ENCODE assay signal across 14 cellular contexts in the genomic region with DNA sequence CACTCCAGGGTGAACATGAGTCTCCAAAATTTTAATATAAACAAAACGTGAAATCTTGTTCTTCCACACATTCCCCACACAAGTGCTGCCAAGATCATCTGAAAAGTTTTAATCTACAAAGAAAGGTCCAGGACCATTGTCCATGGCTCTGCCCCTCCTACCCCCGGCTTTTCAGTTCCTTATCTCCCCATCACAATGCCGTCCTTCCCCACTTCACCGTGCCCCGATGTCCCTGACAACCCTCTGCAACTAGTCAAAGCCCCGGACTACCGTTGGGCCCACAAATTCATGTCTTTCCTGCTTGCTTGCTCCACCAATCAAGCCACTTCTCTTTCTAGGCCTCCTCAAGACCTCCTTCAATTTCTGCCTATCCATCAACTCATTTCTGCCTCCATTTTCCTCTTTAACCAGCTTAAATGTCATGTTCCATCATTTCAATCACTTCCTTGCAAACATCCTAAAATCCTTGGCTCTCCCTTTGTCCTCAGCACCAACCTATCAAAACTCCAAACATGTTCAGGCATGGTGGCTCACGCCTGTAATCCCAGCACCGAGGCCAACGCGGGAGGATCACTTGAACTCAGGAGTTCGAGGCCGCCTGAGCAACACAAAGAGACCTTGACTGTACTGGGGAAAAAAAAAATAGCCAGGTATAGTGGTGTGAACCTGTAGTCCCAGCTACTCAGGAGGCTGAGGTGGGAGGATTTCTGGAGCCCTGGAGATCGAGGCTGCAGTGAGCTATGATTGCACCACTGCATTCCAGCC. TPM values are rescaled to one million over a fixed set of nuclear protein-coding genes. Genes with fewer than 3 reads are reported as not detected.
DNase-seq lines count a peak whose midpoint lies in the region; ATAC-seq, FAIRE-seq and TF ChIP-seq lines count a peak whose summit lies in the region.
"Had no signal": no experiment of that assay in that cellular context is flagged by ENCODE, and none has a peak within 500 bp of the region (broad histone marks: within the 10 kb centered on the region; RNA-seq: fewer than 3 reads in every experiment).

No MANE protein-coding gene starts in this region.

- H3K27me3 Mint-ChIP-seq in CD4-positive, alpha-beta T cell: no peaks in the 10 kb centered on the region

- no peaks in the 10 kb centered on the region for H4K20me1 ChIP-seq in HepG2 (ENCODE audit: insufficient read depth, low read length)

- ATAC-seq in HepG2 (no peak), right lobe of liver (no peak)
- ATAC-seq in CD4-positive, alpha-beta T cell (ENCODE audit: poor library complexity): no peak
- ATAC-seq: A549 had no signal

- H3K27me3 ChIP-seq in HepG2 (ENCODE audit: control insufficient read depth in 1 of 2, insufficient read depth in 2 of 2, low read length in 2 of 2) (no peaks in the 10 kb centered on the region), right lobe of liver (no peaks in the 10 kb centered on the region), bronchial epithelial cell (ENCODE audit: control insufficient read depth, insufficient read depth, low read length) (no peaks in the 10 kb centered on the region)
- H3K27me3 ChIP-seq in CD4-positive, alpha-beta T cell (ENCODE audit: control insufficient read depth, insufficient read depth, low read length): no peaks in the 10 kb centered on the region
- H3K27me3 ChIP-seq: BE2C had no signal

- BruUV-seq in HepG2 (replicated peaks; lab: Mats Ljungman, UMichigan): no TSS peak

- H3K4me1 ChIP-seq in HepG2 (ENCODE audit: insufficient read depth, low read length) (peaks cover 20% of the 10 kb centered on the region), right lobe of liver (no peaks in the 10 kb centered on the region)
- H3K4me1 ChIP-seq: BE2C had no signal

- H3K9ac ChIP-seq in HepG2 (ENCODE audit: insufficient read depth, low read depth, low read length): no peak overlapping the region

- no peak overlapping the region for H3K4me3 Mint-ChIP-seq in CD4-positive, alpha-beta T cell

- peaks cover 12% of the 10 kb centered on the region for H3K36me3 Mint-ChIP-seq in CD4-positive, alpha-beta T cell (ENCODE audit: low read depth)

- in situ Hi-C loops in HepG2 (cut with HindIII; ENCODE audit: extremely low pct_ligation_motif_present, low pct_unique_long_range_greater_than_20kb): loop anchor here (5.0 kb wide), 1 partner anchor 100 kb away; no protein-coding TSS in a partner anchor

- no peak for TF ChIP-seq POLR2A in HepG2 (IDR thresholded peaks at IDR 0.05; ENCODE audit: insufficient read depth in 1 of 2, low read depth in 2 of 2, low read length in 2 of 2)
- no peak for TF ChIP-seq POLR2A in right lobe of liver (IDR thresholded peaks at IDR 0.05)

- DNase-seq in HepG2 (ENCODE audit: low spot score): no peak
- no peak for DNase-seq in right lobe of liver
- DNase-seq in bronchial epithelial cell (ENCODE audit: low read depth): peak; percentile 19
- DNase-seq in mesenteric fat pad (ENCODE audit: low spot score): peak; percentile 37
- no peak for DNase-seq in NCI-H1092 treated with DMSO at 0.1 percent for 48 hours (lab: John Stamatoyannopoulos, UW)
- DNase-seq in D721Med (ENCODE audit: insufficient read length, low spot score): no peak
- no peak for DNase-seq in CD4-positive, alpha-beta T cell
- DNase-seq: BE2C, DMS 273 treated with DMSO at 0.1 percent for 48 hours had no signal

- CTCF ChIA-PET in HepG2 (lab: Yijun Ruan, JAX; ENCODE audit: low intra/inter-chr PET ratio, low total read pairs): no interaction called here
- CTCF ChIA-PET in CD4-positive, alpha-beta T cell (lab: Charles Lee): no interaction called here

- peaks cover 5% of the 10 kb centered on the region; the same call in 1 of the 2 replicates for H3K9me3 ChIP-seq in HepG2 (ENCODE audit: low read length)
- no peaks in the 10 kb centered on the region for H3K9me3 ChIP-seq in right lobe of liver
- H3K9me3 ChIP-seq in CD4-positive, alpha-beta T cell (ENCODE audit: control insufficient read depth, low read length): no peaks in the 10 kb centered on the region
- H3K9me3 ChIP-seq: A549, BE2C had no signal

- 41% methylated on average over 14 of the region's 14 CpGs for WGBS in HepG2 (ENCODE audit: low lambda C conversion rate)
- WGBS in right lobe of liver (ENCODE audit: insufficient coverage, low coverage, low lambda C conversion rate, missing lambda C conversion rate): 79% methylated on average over 11 of the region's 14 CpGs

- H3K36me3 ChIP-seq in HepG2 (replicated peaks in 1 of 2; ENCODE audit: control insufficient read depth in 1 of 2, insufficient read depth in 2 of 2, low read length in 2 of 2): no peaks in the 10 kb centered on the region
- H3K36me3 ChIP-seq in right lobe of liver: no peaks in the 10 kb centered on the region
- H3K36me3 ChIP-seq in bronchial epithelial cell (ENCODE audit: control insufficient read depth, insufficient read depth, low read length): no peaks in the 10 kb centered on the region
- H3K36me3 ChIP-seq: BE2C, HAP-1 had no signal

- no peak overlapping the region for H3K4me2 ChIP-seq in HepG2 (ENCODE audit: low read depth, low read length)
- H3K4me2 ChIP-seq: A549 had no signal

- intact Hi-C loops in HepG2 (cut with micrococcal nuclease; ENCODE audit: unreplicated experiment) (no loop called here), right lobe of liver (cut with DNase I) (no loop called here)
- intact Hi-C loops in CD4-positive, alpha-beta T cell (cut with DNase I, micrococcal nuclease): no loop called here

- H3K27ac ChIP-seq in HepG2 (ENCODE audit: extremely low read length, insufficient read depth, low read length) (no peak overlapping the region), right lobe of liver (no peak overlapping the region)
- no peak overlapping the region for H3K27ac ChIP-seq in CD4-positive, alpha-beta T cell (ENCODE audit: low read depth, low read length)
- H3K27ac ChIP-seq: A549 had no signal

- H3K4me3 ChIP-seq in HepG2 (replicated peaks in 1 of 3; ENCODE audit: insufficient read depth in 1 of 3, low read depth in 2 of 3, low read length in 3 of 3) (no peak overlapping the region), right lobe of liver (no peak overlapping the region), bronchial epithelial cell (ENCODE audit: low read depth, low read length) (no peak overlapping the region)
- H3K4me3 ChIP-seq: A549, HAP-1 had no signal

- TF ChIP-seq CTCF in HepG2 (CRISPR knock-in tag; IDR thresholded peaks at IDR 0.05) (no peak), right lobe of liver (IDR thresholded peaks at IDR 0.05) (no peak), bronchial epithelial cell (IDR thresholded peaks at IDR 0.05; ENCODE audit: insufficient read depth, low read length, severe bottlenecking) (no peak), D721Med (IDR thresholded peaks at IDR 0.05; ENCODE audit: insufficient read depth, missing control alignments) (no peak)
- TF ChIP-seq CTCF in CD4-positive, alpha-beta T cell (IDR thresholded peaks at IDR 0.05): no peak

- peaks cover 12% of the 10 kb centered on the region for H3K4me1 Mint-ChIP-seq in CD4-positive, alpha-beta T cell (ENCODE audit: low read depth)

- FAIRE-seq in HepG2 (lab: Jason Lieb, UNC) (no peak), bronchial epithelial cell (lab: Jason Lieb, UNC) (no peak), D721Med (lab: Jason Lieb, UNC) (no peak)
- FAIRE-seq: A549, H1 had no signal

- peaks cover 2% of the 10 kb centered on the region for H3K9me3 Mint-ChIP-seq in CD4-positive, alpha-beta T cell

- POLR2A ChIA-PET in HepG2 (lab: Yijun Ruan, JAX): no interaction called here
- POLR2A ChIA-PET in CD4-positive, alpha-beta T cell (lab: Charles Lee): interaction anchor here (0.6 kb wide), 1 partner anchor 34 kb away, joined by 3 read pairs; no protein-coding TSS in a partner anchor

- H3K27ac Mint-ChIP-seq in CD4-positive, alpha-beta T cell: no peak overlapping the region

- no peak overlapping the region for H2AFZ ChIP-seq in HepG2 (ENCODE audit: low read length)

- H3K79me2 ChIP-seq in HepG2 (ENCODE audit: insufficient read depth, low read length): no peaks in the 10 kb centered on the region

- TF ChIP-seq EP300 in HepG2 (IDR thresholded peaks at IDR 0.05; ENCODE audit: low read depth in 2 of 2, low read length in 2 of 2): no peak
- TF ChIP-seq EP300 in HepG2 (CRISPR knock-in tag; IDR thresholded peaks at IDR 0.05; ENCODE audit: borderline replicate concordance): no peak

- no peak for TF ChIP-seq RAD21 in HepG2 (CRISPR knock-in tag; IDR thresholded peaks at IDR 0.05)

RNA-seq across cellular contexts. Expression of gene BMP8B, which starts 14.0 kb away (rescaled TPM):
- total RNA-seq in HepG2 (2016; rRNA removed; fragmentation: Illumina TruSeq; extraction: Trizol) (0.14 and 0.29 TPM in 2 replicates), right lobe of liver (1 to 10 TPM in 2 of 6 experiments, under 1 TPM in 4; 0.04 to 2.2 (median 0.79) TPM), bronchial epithelial cell (0.90 and 1.3 TPM in 2 replicates), mesenteric fat pad (0.74 TPM)
- not detected in 2 replicates for total RNA-seq in HepG2 (2016; cell fraction: cytosol; rRNA removed; fragmentation: Illumina TruSeq; extraction: Trizol; ENCODE audit: low read depth)
- total RNA-seq in HepG2 (2016; cell fraction: insoluble cytoplasmic fraction; rRNA removed; fragmentation: Illumina TruSeq; extraction: Trizol): 0.22 and 0.36 TPM in 2 replicates
- total RNA-seq in HepG2 (2016; cell fraction: membrane; rRNA removed; fragmentation: Illumina TruSeq; extraction: Trizol): 0.09 and 0.17 TPM in 2 replicates
- total RNA-seq in HepG2 (2016; cell fraction: nucleus; rRNA removed; fragmentation: Illumina TruSeq; extraction: Trizol): 0.22 and 0.34 TPM in 2 replicates
- polyA plus RNA-seq in HepG2 (2011; rRNA removed): 0.41 and 0.48 TPM in 2 replicates
- 0.24 and 0.41 TPM in 2 replicates for polyA plus RNA-seq in HepG2 (2011; cell fraction: cytosol; rRNA removed)
- 0.24 and 0.33 TPM in 2 replicates for polyA plus RNA-seq in HepG2 (2011; cell fraction: nucleus; rRNA removed)
- 0.68 and 0.78 TPM in 2 replicates for polyA plus RNA-seq in HepG2 (2012)
- polyA plus RNA-seq in HepG2 (2016; cell fraction: cytosol; fragmentation: Illumina TruSeq; extraction: Trizol; ENCODE audit: low read depth): 0.03 TPM in 2 replicates
- polyA plus RNA-seq in HepG2 (2016; cell fraction: insoluble cytoplasmic fraction; fragmentation: Illumina TruSeq; extraction: Trizol; ENCODE audit: low read depth): 0.24 and 0.44 TPM in 2 replicates
- 0.06 and 0.09 TPM in 2 replicates for polyA plus RNA-seq in HepG2 (2016; cell fraction: membrane; fragmentation: Illumina TruSeq; extraction: Trizol; ENCODE audit: low read depth)
- polyA plus RNA-seq in HepG2 (2016; cell fraction: nucleus; fragmentation: Illumina TruSeq; extraction: Trizol; ENCODE audit: insufficient read depth, low read depth): 0.37 and 0.51 TPM in 2 replicates
- polyA minus RNA-seq in HepG2 (2011; rRNA and poly(A)+ RNA removed; ENCODE audit: low replicate concordance): 0.62 and 4.1 TPM in 2 replicates
- 0.40 and 0.44 TPM in 2 replicates for polyA minus RNA-seq in HepG2 (2011; cell fraction: cytosol; rRNA and poly(A)+ RNA removed)
- 0.12 and 0.26 TPM in 2 replicates for polyA minus RNA-seq in HepG2 (2011; cell fraction: nucleus; rRNA and poly(A)+ RNA removed)
- total RNA-seq in CD4-positive, alpha-beta T cell: under 1 TPM in 1 of 2 experiments, not detected in 1; 0.06 TPM
- total RNA-seq: HT1080 had no signal
- polyA plus RNA-seq: AG04450 had no signal

RNA-seq across cellular contexts. Expression of gene OXCT2, which starts 31.5 kb away (rescaled TPM):
- total RNA-seq in HepG2 (2016; rRNA removed; fragmentation: Illumina TruSeq; extraction: Trizol) (0.33 TPM in 1 of 2 replicates, not detected in the other), right lobe of liver (1 to 10 TPM in 2 of 6 experiments, under 1 TPM in 3, not detected in 1; 0.12 to 2.4 (median 0.35) TPM), bronchial epithelial cell (1.0 and 1.1 TPM in 2 replicates), mesenteric fat pad (0.87 TPM)
- not detected in 2 replicates for total RNA-seq in HepG2 (2016; cell fraction: cytosol; rRNA removed; fragmentation: Illumina TruSeq; extraction: Trizol; ENCODE audit: low read depth)
- total RNA-seq in HepG2 (2016; cell fraction: insoluble cytoplasmic fraction; rRNA removed; fragmentation: Illumina TruSeq; extraction: Trizol): 0.43 TPM in 1 of 2 replicates, not detected in the other
- 0.12 and 0.17 TPM in 2 replicates for total RNA-seq in HepG2 (2016; cell fraction: membrane; rRNA removed; fragmentation: Illumina TruSeq; extraction: Trizol)
- 0.22 and 0.34 TPM in 2 replicates for total RNA-seq in HepG2 (2016; cell fraction: nucleus; rRNA removed; fragmentation: Illumina TruSeq; extraction: Trizol)
- 0.21 and 0.26 TPM in 2 replicates for polyA plus RNA-seq in HepG2 (2011; rRNA removed)
- polyA plus RNA-seq in HepG2 (2011; cell fraction: cytosol; rRNA removed): 0.18 and 0.31 TPM in 2 replicates
- 1.2 and 1.7 TPM in 2 replicates for polyA plus RNA-seq in HepG2 (2011; cell fraction: nucleus; rRNA removed)
- polyA plus RNA-seq in HepG2 (2012): 0.25 TPM in 2 replicates
- not detected in 2 replicates for polyA plus RNA-seq in HepG2 (2016; cell fraction: cytosol; fragmentation: Illumina TruSeq; extraction: Trizol; ENCODE audit: low read depth)
- polyA plus RNA-seq in HepG2 (2016; cell fraction: insoluble cytoplasmic fraction; fragmentation: Illumina TruSeq; extraction: Trizol; ENCODE audit: low read depth): 0.29 TPM in 1 of 2 replicates, not detected in the other
- polyA plus RNA-seq in HepG2 (2016; cell fraction: membrane; fragmentation: Illumina TruSeq; extraction: Trizol; ENCODE audit: low read depth): not detected in 2 replicates
- 0.93 and 1.2 TPM in 2 replicates for polyA plus RNA-seq in HepG2 (2016; cell fraction: nucleus; fragmentation: Illumina TruSeq; extraction: Trizol; ENCODE audit: insufficient read depth, low read depth)
- polyA minus RNA-seq in HepG2 (2011; rRNA and poly(A)+ RNA removed; ENCODE audit: low replicate concordance): 0.22 and 1.3 TPM in 2 replicates
- 0.30 TPM in 1 of 2 replicates, not detected in the other for polyA minus RNA-seq in HepG2 (2011; cell fraction: cytosol; rRNA and poly(A)+ RNA removed)
- 0.64 and 0.99 TPM in 2 replicates for polyA minus RNA-seq in HepG2 (2011; cell fraction: nucleus; rRNA and poly(A)+ RNA removed)
- total RNA-seq in CD4-positive, alpha-beta T cell: not detected
- total RNA-seq: HT1080 had no signal

Comparison
In these comparisons a context has a peak if more than half of its experiments do, and no peak if none do; other contexts are left out.
1. DNase-seq: peak in bronchial epithelial cell (single experiment) and mesenteric fat pad (single experiment); none in HepG2 (single experiment), right lobe of liver (0 of 3), NCI-H1092 treated with DMSO at 0.1 percent for 48 hours (single experiment), D721Med (single experiment) and CD4-positive, alpha-beta T cell (0 of 10).